In the genomic region with DNA sequence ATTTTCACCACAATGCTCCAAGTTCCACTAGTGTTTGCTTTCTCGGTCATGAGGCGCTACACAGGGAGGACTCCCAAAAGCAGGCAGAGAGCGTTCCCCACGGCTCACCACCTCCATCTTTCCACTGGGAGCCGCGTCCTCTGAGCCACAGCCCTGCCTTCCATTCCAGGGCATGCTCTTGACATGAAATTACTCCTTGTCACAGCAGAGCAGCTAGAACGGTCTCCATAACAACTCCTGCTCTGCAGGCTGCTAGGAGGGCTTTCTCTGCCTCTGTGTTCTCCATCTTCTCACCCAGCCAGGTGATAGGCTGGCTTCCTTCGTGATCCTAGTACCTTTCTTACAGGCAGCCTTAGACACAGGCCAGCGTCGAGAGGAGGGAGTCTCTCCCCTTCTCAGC, we compare ENCODE assay signal across 23 cellular contexts.
DNase-seq lines count a peak whose midpoint lies in the region; ATAC-seq and TF ChIP-seq lines count a peak whose summit lies in the region.
"Had no signal": no experiment of that assay in that cellular context is flagged by ENCODE, and none has a peak within 500 bp of the region (broad histone marks: within the 10 kb centered on the region; RNA-seq: fewer than 3 reads in every experiment).

No MANE protein-coding gene starts in this region.

- H3K27ac ChIP-seq in VCaP (peak overlapping the region; percentile 29), neural cell (ENCODE audit: low read length) (peak overlapping the region; percentile 51), thyroid gland (no peak overlapping the region)
- H3K27ac ChIP-seq: GM23248, KMS-11, RWPE1 had no signal

- no peak overlapping the region for H3K9ac ChIP-seq in neural cell (ENCODE audit: low read length)
- H3K9ac ChIP-seq: GM23248, KMS-11 had no signal

- no peaks in the 10 kb centered on the region for H4K20me1 ChIP-seq in neural cell (ENCODE audit: insufficient read depth)

- WGBS in thyroid gland, 2 donors: 70 to 71% methylated on average over 10 of the region's 10 CpGs

- H3K9me3 ChIP-seq in neural cell (ENCODE audit: low read length) (no peaks in the 10 kb centered on the region), thyroid gland (no peaks in the 10 kb centered on the region)
- H3K9me3 ChIP-seq: BE2C, HAP-1 had no signal

- H3K27me3 ChIP-seq in neural cell (ENCODE audit: insufficient read depth, low read depth, low read length) (no peaks in the 10 kb centered on the region), thyroid gland (no peaks in the 10 kb centered on the region)
- H3K27me3 ChIP-seq: BE2C had no signal

- intact Hi-C loops in thyroid gland (cut with DNase I): no loop called here

- H3K4me1 ChIP-seq in thyroid gland: peaks cover 11 to 17% of the 10 kb centered on the region in 2 donors
- H3K4me1 ChIP-seq: BE2C, HAP-1 had no signal

- no peak for TF ChIP-seq EP300 in neural cell (conservative IDR thresholded peaks at IDR 0.05; ENCODE audit: poor library complexity, severe bottlenecking)

- no peak overlapping the region for H2AFZ ChIP-seq in neural cell (ENCODE audit: low read depth, low read length)
- H2AFZ ChIP-seq: GM23248 had no signal

- no peak for ATAC-seq in HG03469 (IDR thresholded peaks at IDR 0.05; ENCODE audit: unreplicated experiment)
- ATAC-seq in GM21515 (IDR thresholded peaks at IDR 0.05; ENCODE audit: unreplicated experiment): no peak
- ATAC-seq: Panc1 had no signal

- no peaks in the 10 kb centered on the region for H3K79me2 ChIP-seq in neural cell (replicated peaks; ENCODE audit: insufficient read depth, low read length)

- H3K4me3 ChIP-seq in neural cell (ENCODE audit: low read length): no peak overlapping the region
- no peak overlapping the region for H3K4me3 ChIP-seq in thyroid gland (replicated peaks in 1 of 3)
- H3K4me3 ChIP-seq: GM23248, HAP-1 had no signal

- no peaks in the 10 kb centered on the region for H3F3A ChIP-seq in neural cell (ENCODE audit: insufficient read depth, low read length, poor library complexity, severe bottlenecking)

- H3K9me2 ChIP-seq in neural cell (ENCODE audit: insufficient read depth, low read length): no peaks in the 10 kb centered on the region

- TF ChIP-seq CTCF in VCaP (conservative IDR thresholded peaks at IDR 0.05) (no peak), neural cell (IDR thresholded peaks at IDR 0.05; ENCODE audit: poor library complexity, severe bottlenecking) (no peak), thyroid gland (IDR thresholded peaks at IDR 0.05) (no peak)

- no peaks in the 10 kb centered on the region for H3K36me3 ChIP-seq in neural cell (ENCODE audit: insufficient read depth, low read length)
- no peaks in the 10 kb centered on the region for H3K36me3 ChIP-seq in thyroid gland
- H3K36me3 ChIP-seq: BE2C, HAP-1 had no signal

- DNase-seq in NCI-H2227 treated with DMSO at 0.1 percent for 48 hours (lab: John Stamatoyannopoulos, UW) (peak; percentile 2), NCI-H2227 (lab: John Stamatoyannopoulos, UW; ENCODE audit: unreplicated experiment) (no peak), thyroid gland (peak; percentile 8 to 10), HPDE6-E6E7 (ENCODE audit: extremely low spot score) (no peak)
- DNase-seq: 8988T; ACHN; BE2C; CD8-positive, alpha-beta memory T cell; MM.1S; NCI-H2029 treated with DMSO at 0.1 percent for 48 hours; NCI-H2171; NCI-H524; NCI-H82; SHP77 treated with DMSO at 0.1 percent for 48 hours had no signal

- H3K4me2 ChIP-seq in neural cell (ENCODE audit: low read length): no peak overlapping the region
- H3K4me2 ChIP-seq: KMS-11 had no signal

- TF ChIP-seq RAD21 in neural cell (conservative IDR thresholded peaks at IDR 0.05): peak; percentile 14

- no peak for TF ChIP-seq POLR2A in thyroid gland (IDR thresholded peaks at IDR 0.05)

TF ChIP-seq in neural cell, 6 proteins besides CTCF, POLR2A, EP300 and RAD21:
- TF ChIP-seq, protein P1, sequence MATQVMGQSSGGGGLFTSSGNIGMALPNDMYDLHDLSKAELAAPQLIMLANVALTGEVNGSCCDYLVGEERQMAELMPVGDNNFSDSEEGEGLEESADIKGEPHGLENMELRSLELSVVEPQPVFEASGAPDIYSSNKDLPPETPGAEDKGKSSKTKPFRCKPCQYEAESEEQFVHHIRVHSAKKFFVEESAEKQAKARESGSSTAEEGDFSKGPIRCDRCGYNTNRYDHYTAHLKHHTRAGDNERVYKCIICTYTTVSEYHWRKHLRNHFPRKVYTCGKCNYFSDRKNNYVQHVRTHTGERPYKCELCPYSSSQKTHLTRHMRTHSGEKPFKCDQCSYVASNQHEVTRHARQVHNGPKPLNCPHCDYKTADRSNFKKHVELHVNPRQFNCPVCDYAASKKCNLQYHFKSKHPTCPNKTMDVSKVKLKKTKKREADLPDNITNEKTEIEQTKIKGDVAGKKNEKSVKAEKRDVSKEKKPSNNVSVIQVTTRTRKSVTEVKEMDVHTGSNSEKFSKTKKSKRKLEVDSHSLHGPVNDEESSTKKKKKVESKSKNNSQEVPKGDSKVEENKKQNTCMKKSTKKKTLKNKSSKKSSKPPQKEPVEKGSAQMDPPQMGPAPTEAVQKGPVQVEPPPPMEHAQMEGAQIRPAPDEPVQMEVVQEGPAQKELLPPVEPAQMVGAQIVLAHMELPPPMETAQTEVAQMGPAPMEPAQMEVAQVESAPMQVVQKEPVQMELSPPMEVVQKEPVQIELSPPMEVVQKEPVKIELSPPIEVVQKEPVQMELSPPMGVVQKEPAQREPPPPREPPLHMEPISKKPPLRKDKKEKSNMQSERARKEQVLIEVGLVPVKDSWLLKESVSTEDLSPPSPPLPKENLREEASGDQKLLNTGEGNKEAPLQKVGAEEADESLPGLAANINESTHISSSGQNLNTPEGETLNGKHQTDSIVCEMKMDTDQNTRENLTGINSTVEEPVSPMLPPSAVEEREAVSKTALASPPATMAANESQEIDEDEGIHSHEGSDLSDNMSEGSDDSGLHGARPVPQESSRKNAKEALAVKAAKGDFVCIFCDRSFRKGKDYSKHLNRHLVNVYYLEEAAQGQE (IDR thresholded peaks at IDR 0.05; ENCODE audit: borderline replicate concordance): peak; percentile 52
- TF ChIP-seq POLR2AphosphoS5 (IDR thresholded peaks at IDR 0.05): peak; percentile 57
- peak; percentile 29 for TF ChIP-seq MXI1 (conservative IDR thresholded peaks at IDR 0.05; ENCODE audit: poor library complexity, severe bottlenecking)
- no peak for TF ChIP-seq TAF1 (IDR thresholded peaks at IDR 0.05; ENCODE audit: low read depth)
TF ChIP-seq in neural cell: peak in this region for 3.

Comparison
In these comparisons a context has a peak if more than half of its experiments do, and no peak if none do; other contexts are left out.
1. DNase-seq: peak in NCI-H2227 treated with DMSO at 0.1 percent for 48 hours (single experiment) and thyroid gland (2 of 2); none in NCI-H2227 (single experiment) and HPDE6-E6E7 (single experiment).
2. H3K27ac ChIP-seq: peak in VCaP (single experiment) and neural cell (single experiment); none in thyroid gland (0 of 3).